18 cellular contexts compared by ENCODE assay signal in genomic region chr3:41683666-41684350, GRCh38.
DNase-seq lines count a peak whose midpoint lies in the region; ATAC-seq and TF ChIP-seq lines count a peak whose summit lies in the region.
"Had no signal": no experiment of that assay in that cellular context is flagged by ENCODE, and none has a peak within 500 bp of the region (broad histone marks: within the 10 kb centered on the region; RNA-seq: fewer than 3 reads in every experiment).

No MANE protein-coding gene starts in this region.

- H3K27ac ChIP-seq in Peyer's patch (peak overlapping the region in 2 of 4 donors; percentile 22 to 25), fibroblast of lung (ENCODE audit: insufficient read depth, low read length) (no peak overlapping the region)
- H3K27ac ChIP-seq: thoracic aorta had no signal

- no peaks in the 10 kb centered on the region for H4K20me1 ChIP-seq in fibroblast of lung (ENCODE audit: control insufficient read depth, extremely low read depth, insufficient read depth, low read length)

- H3K36me3 ChIP-seq in Peyer's patch, result no peaks in the 10 kb centered on the region
- no peaks in the 10 kb centered on the region for H3K36me3 ChIP-seq in fibroblast of lung (ENCODE audit: control insufficient read depth, insufficient read depth, low read length)
- H3K36me3 ChIP-seq: thoracic aorta had no signal

- POLR2A ChIA-PET in AG04449 (lab: Yijun Ruan, JAX), result interaction anchor here (0.6 to 2.2 kb wide), 2 partner anchors 27 to 1165 kb away, joined by 3 to 5 read pairs; no protein-coding TSS in a partner anchor

- CTCF ChIA-PET in AG04449 (lab: Yijun Ruan, JAX), result interaction anchor here (1.2 to 1.5 kb wide), 2 partner anchors 14 to 33 kb away, joined by 3 read pairs; no protein-coding TSS in a partner anchor

- H3K9ac ChIP-seq in fibroblast of lung (ENCODE audit: insufficient read depth, low read length), result no peak overlapping the region

- ATAC-seq in omental fat pad (ENCODE audit: low FRiP score), result peak; percentile 41
- ATAC-seq in GM21381 (IDR thresholded peaks at IDR 0.05; ENCODE audit: unreplicated experiment), result no peak
- ATAC-seq: naive thymus-derived CD8-positive, alpha-beta T cell had no signal

- H3K4me3 ChIP-seq in AG04449 (ENCODE audit: low read depth, low read length), result no peak overlapping the region
- no peak overlapping the region for H3K4me3 ChIP-seq in Peyer's patch
- H3K4me3 ChIP-seq in fibroblast of lung (replicated peaks in 1 of 4; ENCODE audit: control extremely low read depth in 1 of 4, insufficient read depth in 1 of 4, low read depth in 3 of 4, low read length in 4 of 4), result no peak overlapping the region
- H3K4me3 ChIP-seq: thoracic aorta had no signal

- no peak overlapping the region for H3K4me2 ChIP-seq in fibroblast of lung (ENCODE audit: extremely low read depth, insufficient read depth, low read length)

- no peaks in the 10 kb centered on the region for H3K9me3 ChIP-seq in Peyer's patch
- no peaks in the 10 kb centered on the region for H3K9me3 ChIP-seq in fibroblast of lung (ENCODE audit: control insufficient read depth, insufficient read depth, low read depth, low read length)
- H3K9me3 ChIP-seq: thoracic aorta had no signal

- DNase-seq in AG04449 (ENCODE audit: low read depth, low spot score) (peak; percentile 70), Peyer's patch (peak in 2 of 3 donors; percentile 59 to 75), fibroblast of lung (ENCODE audit: low read depth in 2 of 2) (peak; percentile 51 to 86), omental fat pad (ENCODE audit: low spot score) (no peak), NCI-H1436 treated with DMSO at 0.1 percent for 48 hours (lab: John Stamatoyannopoulos, UW) (no peak), NCI-H526 (lab: John Stamatoyannopoulos, UW) (no peak), hepatic stellate cell (ENCODE audit: low spot score) (no peak)
- DNase-seq: activated CD4-positive, alpha-beta T cell treated with anti-CD3 and anti-CD28 coated beads, Interleukin-2, amount 50 U/mL, for 48 hours; activated effector memory CD4-positive, alpha-beta T cell treated with anti-CD3 and anti-CD28 coated beads, Interleukin-2, amount 50 U/mL, for 16 hours; DND-41; H7; immature natural killer cell; naive thymus-derived CD8-positive, alpha-beta T cell; NCI-H1105 treated with DMSO at 0.1 percent for 48 hours; RPMI8226; T-helper 9 cell had no signal

- TF ChIP-seq CTCF in AG04449 (IDR thresholded peaks at IDR 0.05; ENCODE audit: insufficient read depth, low read length, missing control alignments), result no peak
- TF ChIP-seq CTCF in Peyer's patch (IDR thresholded peaks at IDR 0.05), result no peak
- TF ChIP-seq CTCF in fibroblast of lung (conservative IDR thresholded peaks at IDR 0.05 in 1 of 2, IDR thresholded peaks at IDR 0.05 in 1 of 2; ENCODE audit: low read depth in 1 of 2, low read length in 2 of 2), result no peak
- no peak for TF ChIP-seq CTCF in omental fat pad (IDR thresholded peaks at IDR 0.05)

- no peak for TF ChIP-seq POLR2A in Peyer's patch (IDR thresholded peaks at IDR 0.05)

- no peaks in the 10 kb centered on the region for H3K27me3 ChIP-seq in Peyer's patch
- H3K27me3 ChIP-seq in fibroblast of lung (ENCODE audit: control insufficient read depth, insufficient read depth, low read length), result no peaks in the 10 kb centered on the region

- H3K79me2 ChIP-seq in fibroblast of lung (ENCODE audit: control insufficient read depth, insufficient read depth, low read length), result no peaks in the 10 kb centered on the region

- H3K4me1 ChIP-seq in Peyer's patch (no peaks in the 10 kb centered on the region), fibroblast of lung (ENCODE audit: control insufficient read depth, extremely low read depth, insufficient read depth, low read length) (no peaks in the 10 kb centered on the region)

- no peak overlapping the region for H2AFZ ChIP-seq in fibroblast of lung (ENCODE audit: low read length)

Comparison
In these comparisons a context has a peak if more than half of its experiments do, and no peak if none do; other contexts are left out.
1. DNase-seq: peak in AG04449 (single experiment), Peyer's patch (2 of 3) and fibroblast of lung (2 of 2); none in omental fat pad (single experiment), NCI-H1436 treated with DMSO at 0.1 percent for 48 hours (single experiment), NCI-H526 (0 of 2) and hepatic stellate cell (single experiment).